Comparison of ENCODE assay signal across 8 cellular contexts in the genomic region with DNA sequence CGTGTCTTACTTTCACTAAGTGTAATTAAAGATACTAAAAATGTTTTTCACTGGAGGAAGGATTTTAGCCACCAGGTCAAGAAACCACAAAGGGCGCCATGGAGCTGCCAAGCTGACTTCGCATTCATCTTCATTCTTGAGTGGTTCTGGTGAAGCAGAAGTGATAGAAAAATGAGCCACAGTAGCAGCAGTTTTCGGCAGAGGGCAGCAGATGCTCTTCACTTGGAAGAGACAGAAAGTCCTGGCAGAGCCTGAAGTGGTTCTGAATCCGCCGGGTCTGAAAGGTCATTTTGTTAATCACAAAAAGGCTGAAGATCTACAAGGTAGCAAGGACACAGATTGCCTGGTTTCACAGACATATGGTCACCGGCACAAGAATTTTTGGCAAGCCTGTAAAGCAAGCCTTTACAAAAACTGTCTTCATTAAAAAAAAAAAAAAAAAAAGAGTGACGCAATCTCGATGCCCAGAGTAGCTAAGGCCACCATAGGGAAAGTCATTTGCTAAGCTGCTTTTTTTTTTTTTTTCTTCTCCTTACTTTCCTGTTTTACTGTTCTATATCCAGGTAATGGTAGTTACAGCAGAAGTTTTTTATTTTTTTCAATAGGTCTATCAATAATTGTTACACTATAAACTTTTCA.
A peak's percentile ranks its signal among the peaks of the same experiment; 100 is the strongest.
DNase-seq lines count a peak whose midpoint lies in the region; ATAC-seq, FAIRE-seq and TF ChIP-seq lines count a peak whose summit lies in the region.

No MANE protein-coding gene starts in this region.

- CTCF ChIA-PET in BJ (lab: Yijun Ruan, JAX), result interaction anchor here (0.6 to 1.8 kb wide), 10 partner anchors 11 to 908 kb away, joined by 3 to 8 read pairs (median 4); no protein-coding TSS in a partner anchor

- TF ChIP-seq CTCF in BJ (IDR thresholded peaks at IDR 0.05; ENCODE audit: insufficient read depth, low read depth, low read length) (peak; percentile 64), adrenal gland (IDR thresholded peaks at IDR 0.05) (peak; percentile 45 to 73 (median 62)), omental fat pad (IDR thresholded peaks at IDR 0.05) (no peak)

- no peak overlapping the region for H3K4me3 ChIP-seq in BJ (ENCODE audit: low read depth, low read length)
- H3K4me3 ChIP-seq in MG63, result no peak overlapping the region
- H3K4me3 ChIP-seq in adrenal gland, result no peak overlapping the region

- intact Hi-C loops in adrenal gland (cut with DNase I), result no loop called here

- H3K36me3 ChIP-seq in BJ (ENCODE audit: control insufficient read depth, insufficient read depth, low read length) (no peaks in the 10 kb centered on the region), MG63 (no peaks in the 10 kb centered on the region), adrenal gland (replicated peaks in 1 of 2) (no peaks in the 10 kb centered on the region)

- WGBS in adrenal gland, 4 donors, result 26 to 27% (median 26%) methylated on average over 9 of the region's 9 CpGs

- peak; percentile 74 for FAIRE-seq in islet of Langerhans (lab: Jason Lieb, UNC)

- no peak for ATAC-seq in omental fat pad (ENCODE audit: low FRiP score)
- ATAC-seq in HG02610 (IDR thresholded peaks at IDR 0.05; ENCODE audit: unreplicated experiment), result no peak
- no peak for ATAC-seq in HG02970 (IDR thresholded peaks at IDR 0.05; ENCODE audit: low FRiP score, unreplicated experiment)
- ATAC-seq in HG02852 (IDR thresholded peaks at IDR 0.05; ENCODE audit: unreplicated experiment), result no peak

- H3K9me3 ChIP-seq in MG63 (no peaks in the 10 kb centered on the region), adrenal gland (replicated peaks in 1 of 3) (no peaks in the 10 kb centered on the region)

- TF ChIP-seq POLR2A in adrenal gland (IDR thresholded peaks at IDR 0.05), result no peak

- H3K27me3 ChIP-seq in BJ (ENCODE audit: control insufficient read depth, insufficient read depth, low read length) (no peaks in the 10 kb centered on the region), MG63 (no peaks in the 10 kb centered on the region), adrenal gland (no peaks in the 10 kb centered on the region)

- POLR2A ChIA-PET in BJ (lab: Charles Lee), result no interaction called here

- DNase-seq in BJ (ENCODE audit: low read depth) (no peak), MG63 (peak; percentile 79), adrenal gland (peak; percentile 72 to 89 (median 84)), omental fat pad (ENCODE audit: low spot score) (no peak)

- H3K27ac ChIP-seq in adrenal gland, result peak overlapping the region in 1 of 5 donors; percentile 4

- H3K4me1 ChIP-seq in adrenal gland (replicated peaks in 1 of 2), result peaks cover 0 to 8% of the 10 kb centered on the region in 2 donors

Comparison
In these comparisons a context has a peak if more than half of its experiments do, and no peak if none do; other contexts are left out.
1. DNase-seq: peak in MG63 (single experiment) and adrenal gland (7 of 7); none in BJ (single experiment) and omental fat pad (single experiment).
2. CTCF ChIP-seq: peak in BJ (single experiment) and adrenal gland (6 of 6); none in omental fat pad (0 of 3).